2 cellular contexts compared by ENCODE assay signal in genomic region chr7:99568770-99569169, GRCh38. TPM values are rescaled to one million over a fixed set of nuclear protein-coding genes. Genes with fewer than 3 reads are reported as not detected.
"Had no signal": no experiment of that assay in that cellular context is flagged by ENCODE, and none has a peak within 500 bp of the region (broad histone marks: within the 10 kb centered on the region; RNA-seq: fewer than 3 reads in every experiment).

No MANE protein-coding gene starts in this region.

RNA-seq across cellular contexts. Expression of gene TMEM225B, which starts 29.3 kb away (rescaled TPM):
- total RNA-seq: pulmonary artery endothelial cell, right atrium auricular region had no signal
